ENCODE assay signal across 13 cellular contexts in the genomic region with DNA sequence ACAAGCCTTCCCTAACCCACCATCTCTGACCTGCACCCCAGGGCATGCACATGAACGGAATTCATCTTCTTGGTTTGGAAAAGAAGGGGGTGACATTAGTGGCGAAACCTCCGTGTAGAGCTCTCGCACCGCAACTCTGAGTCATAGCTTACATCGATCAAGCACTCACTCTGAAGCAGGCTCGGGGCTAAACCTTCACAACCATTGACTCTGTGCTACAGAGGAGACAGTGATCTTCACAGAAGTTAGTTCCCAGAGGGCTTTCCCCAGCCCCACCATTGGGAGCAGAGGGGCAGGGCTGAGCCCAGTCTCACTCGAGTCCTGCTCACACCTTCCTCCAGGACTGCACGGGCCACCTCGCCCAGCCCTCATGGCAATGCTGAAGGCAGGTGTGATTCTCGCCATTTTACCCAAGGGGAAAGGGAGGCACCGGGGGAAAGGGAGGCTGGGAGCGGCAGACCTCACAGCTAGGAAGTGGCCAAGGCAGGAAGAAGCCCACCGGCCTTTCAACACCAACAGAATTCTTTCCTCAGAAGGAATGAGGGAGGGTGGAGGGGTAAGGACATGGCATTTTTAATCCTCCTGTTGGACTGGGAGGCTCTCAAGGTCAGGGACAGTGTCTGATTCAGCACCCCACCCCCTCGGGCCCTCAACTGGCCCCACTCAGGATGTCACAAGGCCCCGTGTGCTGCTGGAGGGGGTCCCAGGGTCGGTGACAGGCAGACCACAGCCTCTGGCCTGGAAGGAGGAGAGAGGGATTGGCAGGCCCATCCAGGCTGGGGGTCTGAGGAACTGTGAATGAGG. TPM values are rescaled to one million over a fixed set of nuclear protein-coding genes. Genes with fewer than 3 reads are reported as not detected.
DNase-seq lines count a peak whose midpoint lies in the region; FAIRE-seq and TF ChIP-seq lines count a peak whose summit lies in the region.
"Had no signal": no experiment of that assay in that cellular context is flagged by ENCODE, and none has a peak within 500 bp of the region (broad histone marks: within the 10 kb centered on the region; RNA-seq: fewer than 3 reads in every experiment).

No MANE protein-coding gene starts in this region.

- H3K9ac ChIP-seq in SK-N-SH: no peak overlapping the region

- H3K9me3 ChIP-seq in SK-N-SH: no peaks in the 10 kb centered on the region

- TF ChIP-seq EP300 in SK-N-SH (IDR thresholded peaks at IDR 0.05; ENCODE audit: borderline replicate concordance in 1 of 2, low read depth in 1 of 2, low read length in 1 of 2): no peak

- TF ChIP-seq POLR2A in GM12892 (IDR thresholded peaks at IDR 0.05; ENCODE audit: low read depth, low read length): no peak

- no peak for FAIRE-seq in GM12892 (lab: Jason Lieb, UNC)

- CTCF ChIA-PET in SK-N-SH (lab: Yijun Ruan, JAX): interaction anchor here (1.1 to 52.5 kb wide), 5 partner anchors 18 to 37 kb away, joined by 3 to 1751 read pairs (median 8); partner anchors contain the start of genes IL17B and PCYOX1L

- peak overlapping the region; percentile 31; the same call in 1 of the 2 replicates for H3K4me2 ChIP-seq in SK-N-SH

- DNase-seq in GM04504 (ENCODE audit: low read depth) (peak; percentile 86), SK-N-SH (no peak), foreskin fibroblast (peak; percentile 70 to 85), substantia nigra (lab: John Stamatoyannopoulos, UW) (no peak), NCI-H1436 (lab: John Stamatoyannopoulos, UW) (no peak), GM12892 (ENCODE audit: insufficient read length) (no peak), RKO (ENCODE audit: low spot score) (no peak)
- DNase-seq: activated naive CD4-positive, alpha-beta T cell treated with anti-CD3 and anti-CD28 coated beads, Interleukin-2, amount 10 ng/mL, durations not matched to agents 7 days and 5 days; GF-D8; glutamatergic neuron; NCI-H2227 treated with DMSO at 0.1 percent for 48 hours; T-helper 9 cell had no signal

- H3F3A ChIP-seq in SK-N-SH (replicated peaks; ENCODE audit: insufficient read depth): peaks cover 36% of the 10 kb centered on the region

- H3K27me3 ChIP-seq in SK-N-SH (ENCODE audit: insufficient read depth): no peaks in the 10 kb centered on the region

- POLR2A ChIA-PET in SK-N-SH (lab: Yijun Ruan, JAX): interaction anchor here (1.4 kb wide), 1 partner anchor 11 kb away, joined by 5 read pairs; no protein-coding TSS in a partner anchor

- peak overlapping the region; percentile 57; the same call in 1 of the 2 replicates for H2AFZ ChIP-seq in SK-N-SH (ENCODE audit: low read depth)

- H3K27ac ChIP-seq in SK-N-SH (ENCODE audit: low read depth in 2 of 2, low read length in 1 of 2): peak overlapping the region; percentile 81 to 90; a peak in 3 of 4 replicates
- peak overlapping the region in 16 of 21 experiments; percentile 0 to 89 (median 58) for H3K27ac ChIP-seq in skin epidermis
- H3K27ac ChIP-seq in substantia nigra (ENCODE audit: low read depth, low read length, poor library complexity, severe bottlenecking): no peak overlapping the region

- TF ChIP-seq RAD21 in SK-N-SH (IDR thresholded peaks at IDR 0.05; ENCODE audit: low read length): no peak

- TF ChIP-seq CTCF in SK-N-SH (IDR thresholded peaks at IDR 0.05) (no peak), foreskin fibroblast (IDR thresholded peaks at IDR 0.05; ENCODE audit: low read depth, low read length) (no peak)

- no peaks in the 10 kb centered on the region for H3K9me2 ChIP-seq in SK-N-SH

- peaks cover 35% of the 10 kb centered on the region for H3K79me2 ChIP-seq in SK-N-SH (ENCODE audit: insufficient read depth)

- WGBS in SK-N-SH (ENCODE audit: low lambda C conversion rate): 74% methylated on average over 11 of the region's 17 CpGs

- peaks cover 42 to 54% of the 10 kb centered on the region in 2 experiments for H3K4me1 ChIP-seq in SK-N-SH (ENCODE audit: control insufficient read depth in 1 of 2, insufficient read depth in 2 of 2, low read depth in 1 of 2, low read length in 1 of 2)

- peaks cover 26% of the 10 kb centered on the region for H4K20me1 ChIP-seq in SK-N-SH (ENCODE audit: insufficient read depth)

- H3K4me3 ChIP-seq in SK-N-SH (ENCODE audit: low read depth in 2 of 2, low read length in 1 of 2) (no peak overlapping the region), foreskin fibroblast (ENCODE audit: low read depth in 1 of 2, low read length in 2 of 2) (no peak overlapping the region), skin epidermis (no peak overlapping the region)

- peaks cover 0 to 5% of the 10 kb centered on the region in 2 experiments for H3K36me3 ChIP-seq in SK-N-SH (replicated peaks in 1 of 2; ENCODE audit: control insufficient read depth in 1 of 2, insufficient read depth in 2 of 2, low read length in 1 of 2)

TF ChIP-seq in SK-N-SH, 30 proteins besides CTCF, POLR2A, EP300 and RAD21:
- TF ChIP-seq FOSL2 (IDR thresholded peaks at IDR 0.05; ENCODE audit: borderline replicate concordance, low read depth): peak; percentile 9; the same call in 1 of the 2 replicates
- no peak for TF ChIP-seq RFX5 (IDR thresholded peaks at IDR 0.05; ENCODE audit: low read length)

RNA-seq across cellular contexts. Expression of gene IL17B, which starts 25.9 kb away (rescaled TPM):
- 0.16 TPM in 1 of 2 replicates, not detected in the other for polyA plus RNA-seq in SK-N-SH (2012; rRNA removed)
- 0.09 TPM in 1 of 2 replicates, not detected in the other for polyA plus RNA-seq in SK-N-SH (2012; cell fraction: cytosol; rRNA removed)
- polyA plus RNA-seq in SK-N-SH (2012; cell fraction: nucleus; rRNA removed): 0.29 TPM in 1 of 2 replicates, not detected in the other
- polyA plus RNA-seq in GM12892 (2012; ENCODE audit: missing spikeins): not detected

RNA-seq across cellular contexts. Expression of gene PCYOX1L, which starts 47.1 kb away (rescaled TPM):
- 17.4 and 17.5 TPM in 2 replicates for polyA plus RNA-seq in SK-N-SH (2012; rRNA removed)
- 11.3 and 13.9 TPM in 2 replicates for polyA plus RNA-seq in SK-N-SH (2012; cell fraction: cytosol; rRNA removed)
- 22.3 and 27.6 TPM in 2 replicates for polyA plus RNA-seq in SK-N-SH (2012; cell fraction: nucleus; rRNA removed)
- polyA plus RNA-seq in GM12892 (2012; ENCODE audit: missing spikeins): 7.5 TPM

RNA-seq across cellular contexts. Expression of gene GRPEL2, which starts 59.6 kb away (rescaled TPM):
- polyA plus RNA-seq in SK-N-SH (2012; rRNA removed): 4.6 and 6.0 TPM in 2 replicates
- polyA plus RNA-seq in SK-N-SH (2012; cell fraction: cytosol; rRNA removed): 7.0 and 7.4 TPM in 2 replicates
- 7.0 and 8.1 TPM in 2 replicates for polyA plus RNA-seq in SK-N-SH (2012; cell fraction: nucleus; rRNA removed)
- polyA plus RNA-seq in GM12892 (2012; ENCODE audit: missing spikeins): 11.5 TPM

Comparison
In these comparisons a context has a peak if more than half of its experiments do, and no peak if none do; other contexts are left out.
1. DNase-seq: peak in GM04504 (single experiment) and foreskin fibroblast (2 of 2); none in SK-N-SH (single experiment), substantia nigra (0 of 49), NCI-H1436 (single experiment), GM12892 (single experiment) and RKO (single experiment).